In genomic region chr13:44763604-44764311, GRCh38 we compare ENCODE assay signal across 10 cellular contexts.
DNase-seq lines count a peak whose midpoint lies in the region; TF ChIP-seq lines count a peak whose summit lies in the region.
"Had no signal": no experiment of that assay in that cellular context is flagged by ENCODE, and none has a peak within 500 bp of the region (broad histone marks: within the 10 kb centered on the region; RNA-seq: fewer than 3 reads in every experiment).

No MANE protein-coding gene starts in this region.

- no peaks in the 10 kb centered on the region for H3K36me3 ChIP-seq in esophagus (ENCODE audit: control insufficient read depth in 2 of 2, insufficient read depth in 2 of 2, low read length in 1 of 2)

- H3K36me3 Mint-ChIP-seq in type B pancreatic cell, result no peaks in the 10 kb centered on the region

- no peaks in the 10 kb centered on the region for H3K9me3 ChIP-seq in esophagus (ENCODE audit: control insufficient read depth in 2 of 2, insufficient read depth in 1 of 2, low read depth in 1 of 2, low read length in 1 of 2)

- H3K4me3 Mint-ChIP-seq in type B pancreatic cell, result peak overlapping the region; percentile 13

- peaks cover 46% of the 10 kb centered on the region for H3K4me1 Mint-ChIP-seq in type B pancreatic cell (ENCODE audit: unreplicated experiment)

- peak; percentile 24 for TF ChIP-seq CTCF in type B pancreatic cell (conservative IDR thresholded peaks at IDR 0.05)

- no peaks in the 10 kb centered on the region for H3K27me3 ChIP-seq in esophagus (ENCODE audit: control insufficient read depth in 1 of 2, insufficient read depth in 2 of 2, low read length in 2 of 2)

- WGBS in esophagus, 2 donors, result 38 to 41% methylated on average over 11 of the region's 11 CpGs

- peak overlapping the region; percentile 80 for H3K27ac Mint-ChIP-seq in type B pancreatic cell

- no peak overlapping the region for H3K4me3 ChIP-seq in esophagus (ENCODE audit: low read depth in 1 of 2, low read length in 2 of 2)

- DNase-seq in M059J (ENCODE audit: low read depth) (peak; percentile 49), mucosa of gallbladder (ENCODE audit: low spot score) (peak; percentile 64), type B pancreatic cell (ENCODE audit: extremely low spot score, unreplicated experiment) (no peak), NCI-H526 (lab: John Stamatoyannopoulos, UW) (no peak), G401 (ENCODE audit: low spot score) (no peak), DMS53 treated with DMSO at 0.1 percent for 48 hours (lab: John Stamatoyannopoulos, UW; ENCODE audit: unreplicated experiment) (no peak)
- DNase-seq: activated CD4-positive, alpha-beta T cell treated with anti-CD3 and anti-CD28 coated beads for 4 hours; NCI-H1092; NCI-H69 had no signal

- no peaks in the 10 kb centered on the region for H3K9me3 Mint-ChIP-seq in type B pancreatic cell

- in situ Hi-C loops in G401 (cut with HindIII; ENCODE audit: low sequenced_read_pairs), result no loop called here

- H3K27me3 Mint-ChIP-seq in type B pancreatic cell, result no peaks in the 10 kb centered on the region

- peaks cover 0 to 8% of the 10 kb centered on the region in 2 donors for H3K4me1 ChIP-seq in esophagus (ENCODE audit: control insufficient read depth in 2 of 2, insufficient read depth in 2 of 2, low read length in 1 of 2)

- H3K27ac ChIP-seq in esophagus (ENCODE audit: low read depth in 2 of 2, low read length in 1 of 2), result peak overlapping the region; percentile 19 to 82

Comparison
In these comparisons a context has a peak if more than half of its experiments do, and no peak if none do; other contexts are left out.
1. DNase-seq: peak in M059J (single experiment) and mucosa of gallbladder (single experiment); none in type B pancreatic cell (single experiment), NCI-H526 (0 of 2), G401 (single experiment) and DMS53 treated with DMSO at 0.1 percent for 48 hours (single experiment).